ENCODE assay signal across 20 cellular contexts in the genomic region with DNA sequence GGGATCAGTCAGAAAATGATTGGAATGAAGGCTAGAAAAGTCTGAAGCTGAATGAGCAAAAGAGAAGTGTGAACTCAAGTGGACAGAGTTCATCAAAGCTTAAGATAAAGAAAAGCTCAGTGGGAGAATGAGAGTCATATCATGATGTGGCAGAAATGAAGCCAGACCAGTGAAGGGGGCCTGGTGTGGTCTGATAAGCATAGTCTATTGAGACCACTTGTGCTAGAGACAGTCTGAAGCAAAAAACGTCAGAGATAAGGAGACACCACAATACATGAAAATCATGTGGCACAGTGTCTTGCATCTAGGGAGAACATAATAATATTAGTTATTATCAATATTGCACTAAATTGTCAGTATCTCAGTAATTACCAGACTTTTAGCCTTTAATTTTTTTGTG.
DNase-seq lines count a peak whose midpoint lies in the region; ATAC-seq and TF ChIP-seq lines count a peak whose summit lies in the region.
"Had no signal": no experiment of that assay in that cellular context is flagged by ENCODE, and none has a peak within 500 bp of the region (broad histone marks: within the 10 kb centered on the region; RNA-seq: fewer than 3 reads in every experiment).

No MANE protein-coding gene starts in this region.

- H2AFZ ChIP-seq in SK-N-SH (ENCODE audit: low read depth) (no peak overlapping the region), smooth muscle cell (ENCODE audit: low read depth) (no peak overlapping the region)
- H2AFZ ChIP-seq: PC-9 had no signal

- H3K27ac Mint-ChIP-seq in natural killer cell treated with Interleukin-12 subunit alpha and Interleukin-12 subunit beta and Interleukin-15 and Interleukin-18, amount 100 ng/mL, for 72 hours, result no peak overlapping the region
- H3K27ac Mint-ChIP-seq: HFFc6 had no signal

- TF ChIP-seq EP300 in SK-N-SH (IDR thresholded peaks at IDR 0.05; ENCODE audit: borderline replicate concordance in 1 of 2, low read depth in 1 of 2, low read length in 1 of 2), result peak in 1 of 2 experiments; percentile 66; a peak in 2 of 4 replicates

- H3K4me2 ChIP-seq in SK-N-SH (no peak overlapping the region), smooth muscle cell (peak overlapping the region; percentile 17)
- H3K4me2 ChIP-seq: PC-9 had no signal

- H3K4me1 ChIP-seq in SK-N-SH (ENCODE audit: control insufficient read depth in 1 of 2, insufficient read depth in 2 of 2, low read depth in 1 of 2, low read length in 1 of 2) (peaks cover 0 to 7% of the 10 kb centered on the region in 2 experiments; a peak in 1 of 4 replicates), smooth muscle cell (ENCODE audit: low read depth) (no peaks in the 10 kb centered on the region)
- H3K4me1 ChIP-seq: HAP-1, SJSA1 had no signal

- H3K79me2 ChIP-seq in SK-N-SH (ENCODE audit: insufficient read depth) (no peaks in the 10 kb centered on the region), smooth muscle cell (ENCODE audit: low read depth) (no peaks in the 10 kb centered on the region)

- H3K9me3 ChIP-seq in SK-N-SH (no peaks in the 10 kb centered on the region), WERI-Rb-1 (ENCODE audit: severe bottlenecking) (no peaks in the 10 kb centered on the region), smooth muscle cell (replicated peaks; ENCODE audit: low read depth) (no peaks in the 10 kb centered on the region)
- H3K9me3 ChIP-seq: HAP-1, SJSA1 had no signal

- DNase-seq in NCI-H82 (lab: John Stamatoyannopoulos, UW), result peak; percentile 14
- DNase-seq in NCI-H82 treated with DMSO at 0.1 percent for 48 hours (lab: John Stamatoyannopoulos, UW; ENCODE audit: unreplicated experiment), result no peak
- peak; percentile 39 for DNase-seq in SK-N-SH
- no peak for DNase-seq in WERI-Rb-1
- DNase-seq in smooth muscle cell (lab: John Stamatoyannopoulos, UW; ENCODE audit: unreplicated experiment), result no peak
- no peak for DNase-seq in activated CD4-positive, alpha-beta T cell treated with anti-CD3 and anti-CD28 coated beads for 4 hours
- no peak for DNase-seq in natural killer cell treated with Interleukin-12 subunit alpha and Interleukin-12 subunit beta and Interleukin-15 and Interleukin-18, amount 100 ng/mL, for 72 hours (ENCODE audit: low spot score)
- DNase-seq: 8988T, ACHN, HFFc6, IMR-90, NCI-H1048, NCI-H1694, NCI-H2029 treated with DMSO at 0.1 percent for 48 hours, NCI-H2227 treated with DMSO at 0.1 percent for 48 hours, PC-9, Right ventricle myocardium superior had no signal

- H3K27me3 ChIP-seq in SK-N-SH (ENCODE audit: insufficient read depth) (no peaks in the 10 kb centered on the region), WERI-Rb-1 (ENCODE audit: insufficient read depth, low read depth, severe bottlenecking) (no peaks in the 10 kb centered on the region), smooth muscle cell (ENCODE audit: low read depth) (no peaks in the 10 kb centered on the region)
- H3K27me3 ChIP-seq: SJSA1 had no signal

- H3K9ac ChIP-seq in SK-N-SH, result no peak overlapping the region
- H3K9ac ChIP-seq in smooth muscle cell (ENCODE audit: low read depth), result no peak overlapping the region

- no peaks in the 10 kb centered on the region for H3K9me3 Mint-ChIP-seq in natural killer cell treated with Interleukin-12 subunit alpha and Interleukin-12 subunit beta and Interleukin-15 and Interleukin-18, amount 100 ng/mL, for 72 hours
- H3K9me3 Mint-ChIP-seq: HFFc6 had no signal

- H3K4me3 ChIP-seq in SK-N-SH (ENCODE audit: low read depth in 2 of 2, low read length in 1 of 2) (no peak overlapping the region), WERI-Rb-1 (ENCODE audit: low read depth, low read length) (no peak overlapping the region), smooth muscle cell (no peak overlapping the region)
- H3K4me3 ChIP-seq: HAP-1, PC-9, SJSA1 had no signal

- H3F3A ChIP-seq in SK-N-SH (replicated peaks; ENCODE audit: insufficient read depth) (no peaks in the 10 kb centered on the region), smooth muscle cell (ENCODE audit: low read depth) (no peaks in the 10 kb centered on the region)

- TF ChIP-seq RAD21 in SK-N-SH (IDR thresholded peaks at IDR 0.05; ENCODE audit: low read length), result no peak

- CTCF ChIA-PET in SK-N-SH (lab: Yijun Ruan, JAX), result no interaction called here

- peaks cover 9 to 16% of the 10 kb centered on the region in 2 donors for H3K27me3 Mint-ChIP-seq in natural killer cell treated with Interleukin-12 subunit alpha and Interleukin-12 subunit beta and Interleukin-15 and Interleukin-18, amount 100 ng/mL, for 72 hours

- H3K9me2 ChIP-seq in SK-N-SH, result no peaks in the 10 kb centered on the region

- no peaks in the 10 kb centered on the region for H4K20me1 ChIP-seq in SK-N-SH (ENCODE audit: insufficient read depth)
- no peaks in the 10 kb centered on the region for H4K20me1 ChIP-seq in smooth muscle cell (ENCODE audit: low read depth)

- no peak for ATAC-seq in natural killer cell treated with Interleukin-12 subunit alpha and Interleukin-12 subunit beta and Interleukin-15 and Interleukin-18, amount 100 ng/mL, for 72 hours
- ATAC-seq in GM18907 (IDR thresholded peaks at IDR 0.05; ENCODE audit: unreplicated experiment), result no peak

- WGBS in SK-N-SH (ENCODE audit: low lambda C conversion rate), result 37% methylated on average over 1 of the region's 1 CpG
- 28% methylated on average over 1 of the region's 1 CpG for WGBS in smooth muscle cell (ENCODE audit: low lambda C conversion rate)

- H3K36me3 ChIP-seq in SK-N-SH (replicated peaks in 1 of 2; ENCODE audit: control insufficient read depth in 1 of 2, insufficient read depth in 2 of 2, low read length in 1 of 2) (no peaks in the 10 kb centered on the region), WERI-Rb-1 (no peaks in the 10 kb centered on the region), smooth muscle cell (ENCODE audit: low read depth) (no peaks in the 10 kb centered on the region)
- H3K36me3 ChIP-seq: HAP-1, SJSA1 had no signal

- no peaks in the 10 kb centered on the region for H3K4me1 Mint-ChIP-seq in natural killer cell treated with Interleukin-12 subunit alpha and Interleukin-12 subunit beta and Interleukin-15 and Interleukin-18, amount 100 ng/mL, for 72 hours (ENCODE audit: low read depth in 2 of 2)

- no peak for TF ChIP-seq CTCF in SK-N-SH (IDR thresholded peaks at IDR 0.05)
- no peak for TF ChIP-seq CTCF in WERI-Rb-1 (IDR thresholded peaks at IDR 0.05; ENCODE audit: low read depth, low read length)
- no peak for TF ChIP-seq CTCF in smooth muscle cell (IDR thresholded peaks at IDR 0.05; ENCODE audit: borderline replicate concordance, insufficient read depth, poor library complexity, severe bottlenecking)

- H3K27ac ChIP-seq in SK-N-SH (ENCODE audit: low read depth in 2 of 2, low read length in 1 of 2), result peak overlapping the region in 1 of 2 experiments; percentile 68; a peak in 2 of 4 replicates
- H3K27ac ChIP-seq in WERI-Rb-1, result peak overlapping the region; percentile 82
- H3K27ac ChIP-seq in smooth muscle cell (ENCODE audit: low read depth), result no peak overlapping the region
- H3K27ac ChIP-seq: PC-9, SJSA1 had no signal

- POLR2A ChIA-PET in SK-N-SH (lab: Yijun Ruan, JAX), result no interaction called here

- no peaks in the 10 kb centered on the region for H3K36me3 Mint-ChIP-seq in natural killer cell treated with Interleukin-12 subunit alpha and Interleukin-12 subunit beta and Interleukin-15 and Interleukin-18, amount 100 ng/mL, for 72 hours

- no peak overlapping the region for H3K4me3 Mint-ChIP-seq in natural killer cell treated with Interleukin-12 subunit alpha and Interleukin-12 subunit beta and Interleukin-15 and Interleukin-18, amount 100 ng/mL, for 72 hours
- H3K4me3 Mint-ChIP-seq: HFFc6 had no signal

TF ChIP-seq in SK-N-SH, 30 proteins besides CTCF, POLR2A, EP300 and RAD21:
- TF ChIP-seq MXI1 (IDR thresholded peaks at IDR 0.05; ENCODE audit: low read depth, low read length) (peak; percentile 32; the same call in 1 of the 2 replicates), POLR2AphosphoS5 (IDR thresholded peaks at IDR 0.05; ENCODE audit: low read depth, low read length) (no peak), TAF1 (IDR thresholded peaks at IDR 0.05; ENCODE audit: borderline replicate concordance, low read depth, low read length) (no peak), NRF1 (IDR thresholded peaks at IDR 0.05; ENCODE audit: low read depth, low read length) (no peak), GABPA (IDR thresholded peaks at IDR 0.05; ENCODE audit: low read depth) (no peak), GATA2 (CRISPR knock-in tag; IDR thresholded peaks at IDR 0.05) (peak; percentile 84), FOXJ3 (CRISPR knock-in tag; IDR thresholded peaks at IDR 0.05) (0 out of 2 replicates have a peak, but pooled peaks have one; percentile 35), RFX5 (IDR thresholded peaks at IDR 0.05; ENCODE audit: low read length) (no peak), EZH2phosphoT487 (IDR thresholded peaks at IDR 0.05; ENCODE audit: borderline replicate concordance, low read depth) (no peak)
- TF ChIP-seq, protein P1, sequence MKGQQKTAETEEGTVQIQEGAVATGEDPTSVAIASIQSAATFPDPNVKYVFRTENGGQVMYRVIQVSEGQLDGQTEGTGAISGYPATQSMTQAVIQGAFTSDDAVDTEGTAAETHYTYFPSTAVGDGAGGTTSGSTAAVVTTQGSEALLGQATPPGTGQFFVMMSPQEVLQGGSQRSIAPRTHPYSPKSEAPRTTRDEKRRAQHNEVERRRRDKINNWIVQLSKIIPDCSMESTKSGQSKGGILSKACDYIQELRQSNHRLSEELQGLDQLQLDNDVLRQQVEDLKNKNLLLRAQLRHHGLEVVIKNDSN (IDR thresholded peaks at IDR 0.05; ENCODE audit: borderline replicate concordance, low read depth), result no peak
- TF ChIP-seq, protein P2, sequence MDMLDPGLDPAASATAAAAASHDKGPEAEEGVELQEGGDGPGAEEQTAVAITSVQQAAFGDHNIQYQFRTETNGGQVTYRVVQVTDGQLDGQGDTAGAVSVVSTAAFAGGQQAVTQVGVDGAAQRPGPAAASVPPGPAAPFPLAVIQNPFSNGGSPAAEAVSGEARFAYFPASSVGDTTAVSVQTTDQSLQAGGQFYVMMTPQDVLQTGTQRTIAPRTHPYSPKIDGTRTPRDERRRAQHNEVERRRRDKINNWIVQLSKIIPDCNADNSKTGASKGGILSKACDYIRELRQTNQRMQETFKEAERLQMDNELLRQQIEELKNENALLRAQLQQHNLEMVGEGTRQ (IDR thresholded peaks at IDR 0.05; ENCODE audit: borderline replicate concordance, low read depth, low read length), result no peak
- TF ChIP-seq, protein P3, sequence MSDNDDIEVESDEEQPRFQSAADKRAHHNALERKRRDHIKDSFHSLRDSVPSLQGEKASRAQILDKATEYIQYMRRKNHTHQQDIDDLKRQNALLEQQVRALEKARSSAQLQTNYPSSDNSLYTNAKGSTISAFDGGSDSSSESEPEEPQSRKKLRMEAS (IDR thresholded peaks at IDR 0.05; ENCODE audit: low read depth), result no peak

Comparison
In these comparisons a context has a peak if more than half of its experiments do, and no peak if none do; other contexts are left out.
1. DNase-seq: peak in NCI-H82 (single experiment) and SK-N-SH (single experiment); none in NCI-H82 treated with DMSO at 0.1 percent for 48 hours (single experiment), WERI-Rb-1 (single experiment), smooth muscle cell (single experiment), activated CD4-positive, alpha-beta T cell treated with anti-CD3 and anti-CD28 coated beads for 4 hours (0 of 2) and natural killer cell treated with Interleukin-12 subunit alpha and Interleukin-12 subunit beta and Interleukin-15 and Interleukin-18, amount 100 ng/mL, for 72 hours (single experiment).